Comparison of ENCODE assay signal across 8 cellular contexts in the genomic region with DNA sequence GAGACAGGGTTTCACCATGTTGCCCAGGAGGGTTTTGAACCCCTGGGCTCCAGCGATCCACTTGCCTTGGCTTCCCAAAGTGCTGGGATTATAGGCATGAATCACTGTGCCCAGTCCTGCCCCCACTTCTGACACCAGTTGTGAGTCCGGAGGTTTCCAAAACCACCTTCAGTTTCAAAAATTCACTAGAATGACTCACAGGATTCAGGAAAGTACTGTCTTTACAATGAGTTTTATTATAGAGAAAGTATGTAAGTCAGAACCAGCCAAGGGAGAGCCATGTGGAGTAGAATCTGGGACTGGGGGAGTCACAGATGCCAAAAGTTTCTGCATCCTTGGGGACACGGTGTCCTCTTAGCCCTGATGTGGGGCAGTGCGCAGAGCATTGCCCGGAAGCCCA. TPM values are rescaled to one million over a fixed set of nuclear protein-coding genes. Genes with fewer than 3 reads are reported as not detected.
DNase-seq lines count a peak whose midpoint lies in the region; ATAC-seq and TF ChIP-seq lines count a peak whose summit lies in the region.
"Had no signal": no experiment of that assay in that cellular context is flagged by ENCODE, and none has a peak within 500 bp of the region (broad histone marks: within the 10 kb centered on the region; RNA-seq: fewer than 3 reads in every experiment).

No MANE protein-coding gene starts in this region.

- TF ChIP-seq CTCF in gastrocnemius medialis (IDR thresholded peaks at IDR 0.05 in 4 of 5, conservative IDR thresholded peaks at IDR 0.05 in 1 of 5) = no peak

- intact Hi-C loops in gastrocnemius medialis (cut with DNase I; ENCODE audit: low total_unique reads) = loop anchor here (5.0 kb wide), 1 partner anchor 131 kb away; the partner anchor contains the start of gene COPS3

- H3K27me3 ChIP-seq in gastrocnemius medialis = no peaks in the 10 kb centered on the region
- H3K27me3 ChIP-seq: testis had no signal

- no peak for TF ChIP-seq POLR2A in gastrocnemius medialis (IDR thresholded peaks at IDR 0.05)

- ATAC-seq in gastrocnemius medialis = peak in 1 of 2 donors; percentile 4

- H3K4me1 ChIP-seq in gastrocnemius medialis = peaks cover 52 to 65% of the 10 kb centered on the region in 2 donors

- no peaks in the 10 kb centered on the region for H3K9me3 ChIP-seq in gastrocnemius medialis
- H3K9me3 ChIP-seq: testis had no signal

- DNase-seq in EL = peak; percentile 92
- DNase-seq in NCI-H226 = peak; percentile 88
- peak; percentile 55 for DNase-seq in dedifferentiated amniotic fluid mesenchymal stem cell (ENCODE audit: extremely low spot score)
- no peak for DNase-seq in gastrocnemius medialis
- DNase-seq in activated gamma-delta T cell (lab: John Stamatoyannopoulos, UW) = no peak
- no peak for DNase-seq in DMS53 treated with DMSO at 0.1 percent for 48 hours (lab: John Stamatoyannopoulos, UW; ENCODE audit: unreplicated experiment)
- no peak for DNase-seq in NCI-H69 (lab: John Stamatoyannopoulos, UW)
- DNase-seq: testis had no signal

- peak overlapping the region; percentile 89 to 95 (median 92) for H3K27ac ChIP-seq in gastrocnemius medialis
- H3K27ac ChIP-seq: testis had no signal

- peaks cover 0 to 49% of the 10 kb centered on the region in 2 donors for H3K36me3 ChIP-seq in gastrocnemius medialis

- no peak overlapping the region for H3K4me3 ChIP-seq in gastrocnemius medialis
- H3K4me3 ChIP-seq: testis had no signal

- in situ Hi-C loops in gastrocnemius medialis (cut with MboI; ENCODE audit: low sequenced_read_pairs in 4 of 4) = loop anchor here in 1 of 4 donors (10.0 kb wide), 1 partner anchor 156 kb away; no protein-coding TSS in a partner anchor

RNA-seq across cellular contexts. Expression of gene PLD6, which starts 55.1 kb away (rescaled TPM):
- total RNA-seq in gastrocnemius medialis = 1 to 10 TPM; 1.9 to 5.1 (median 2.7) TPM

Comparison
In these comparisons a context has a peak if more than half of its experiments do, and no peak if none do; other contexts are left out.
1. DNase-seq: peak in EL (single experiment), NCI-H226 (single experiment) and dedifferentiated amniotic fluid mesenchymal stem cell (single experiment); none in gastrocnemius medialis (0 of 2), activated gamma-delta T cell (single experiment), DMS53 treated with DMSO at 0.1 percent for 48 hours (single experiment) and NCI-H69 (single experiment).